7 cellular contexts compared by ENCODE assay signal in the genomic region with DNA sequence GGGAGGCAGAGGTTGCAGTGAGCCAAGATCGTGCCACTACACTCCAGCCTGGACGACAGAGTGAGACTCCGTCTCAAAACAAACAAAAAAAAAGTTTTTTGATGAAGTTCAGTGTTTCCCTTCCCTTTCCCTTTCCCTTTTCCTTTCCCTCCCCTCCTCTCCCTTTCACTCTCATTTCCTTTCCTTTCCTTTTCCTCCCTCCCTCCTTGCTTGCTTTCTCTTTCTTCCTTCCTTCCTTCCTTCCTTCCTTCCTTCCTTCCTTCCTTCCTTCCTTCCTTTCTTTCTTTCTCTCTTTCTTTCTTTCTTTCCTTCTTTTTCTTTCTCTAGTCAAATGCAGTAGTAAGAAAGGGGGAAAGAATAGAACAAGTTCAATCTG. TPM values are rescaled to one million over a fixed set of nuclear protein-coding genes. Genes with fewer than 3 reads are reported as not detected.
A peak's percentile ranks its signal among the peaks of the same experiment; 100 is the strongest.
DNase-seq lines count a peak whose midpoint lies in the region; ATAC-seq and TF ChIP-seq lines count a peak whose summit lies in the region.
"Not testable (repeated sequence)": the region's sequence is repeated elsewhere in the genome, so short reads cannot be mapped to it uniquely, and the experiment has no call there.

No MANE protein-coding gene starts in this region.

- peaks cover 0 to 20% (median 2%) of the 10 kb centered on the region in 3 donors for H3K36me3 Mint-ChIP-seq in CD8-positive, alpha-beta memory T cell
- peaks cover 15% of the 10 kb centered on the region for H3K36me3 Mint-ChIP-seq in activated CD4-positive, alpha-beta T cell treated with anti-CD3 and anti-CD28 coated beads for 36 hours (ENCODE audit: low read depth)
- not testable (repeated sequence) for H3K36me3 Mint-ChIP-seq in activated T-helper 17 cell treated with anti-CD3 and anti-CD28 coated beads, Interleukin-2, amount 50 U/mL, for 72 hours (ENCODE audit: low read depth); effector memory CD8-positive, alpha-beta T cell (ENCODE audit: insufficient read depth); natural killer cell treated with Interleukin-12 subunit alpha and Interleukin-12 subunit beta and Interleukin-15 and Interleukin-18, amount 100 ng/mL, for 72 hours
- H3K36me3 Mint-ChIP-seq in activated naive CD8-positive, alpha-beta T cell treated with anti-CD3 and anti-CD28 coated beads for 36 hours, result peaks cover 24% of the 10 kb centered on the region

- ATAC-seq in PC-3; activated CD4-positive, alpha-beta T cell treated with anti-CD3 and anti-CD28 coated beads for 36 hours; activated T-helper 17 cell treated with anti-CD3 and anti-CD28 coated beads, Interleukin-2, amount 50 U/mL, for 72 hours (replicated peaks); effector memory CD8-positive, alpha-beta T cell (replicated peaks); natural killer cell treated with Interleukin-12 subunit alpha and Interleukin-12 subunit beta and Interleukin-15 and Interleukin-18, amount 100 ng/mL, for 72 hours: not testable (repeated sequence)

- H3K27ac ChIP-seq in CD8-positive, alpha-beta memory T cell (ENCODE audit: low read depth, low read length), result not testable (repeated sequence)
- peak overlapping the region; percentile 12; the same call in 1 of the 2 replicates for H3K27ac ChIP-seq in PC-3 (ENCODE audit: low read length)

- not testable (repeated sequence) for H3K4me2 ChIP-seq in PC-3 (ENCODE audit: low read length)

- intact Hi-C loops in PC-3 (cut with micrococcal nuclease); activated CD4-positive, alpha-beta T cell treated with anti-CD3 and anti-CD28 coated beads for 36 hours (cut with DNase I, micrococcal nuclease): not testable (repeated sequence)

- not testable (repeated sequence) for BruUV-seq in PC-3 (replicated peaks; lab: Mats Ljungman, UMichigan)

- H3K9me3 ChIP-seq in CD8-positive, alpha-beta memory T cell (ENCODE audit: low read length); PC-3 (ENCODE audit: low read length): not testable (repeated sequence)

- TF ChIP-seq CTCF in PC-3 (conservative IDR thresholded peaks at IDR 0.05; ENCODE audit: low read depth, low read length), result not testable (repeated sequence)

- H3F3A ChIP-seq in PC-3 (ENCODE audit: low read length, unreplicated experiment), result not testable (repeated sequence)

- not testable (repeated sequence) for H3K27me3 Mint-ChIP-seq in CD8-positive, alpha-beta memory T cell; activated CD4-positive, alpha-beta T cell treated with anti-CD3 and anti-CD28 coated beads for 36 hours; activated T-helper 17 cell treated with anti-CD3 and anti-CD28 coated beads, Interleukin-2, amount 50 U/mL, for 72 hours; activated naive CD8-positive, alpha-beta T cell treated with anti-CD3 and anti-CD28 coated beads for 36 hours; effector memory CD8-positive, alpha-beta T cell; natural killer cell treated with Interleukin-12 subunit alpha and Interleukin-12 subunit beta and Interleukin-15 and Interleukin-18, amount 100 ng/mL, for 72 hours

- not testable (repeated sequence) for H2AFZ ChIP-seq in PC-3 (ENCODE audit: low read length)

- H3K4me3 Mint-ChIP-seq in CD8-positive, alpha-beta memory T cell, result peak overlapping the region in 3 of 7 donors; percentile 13 to 23 (median 20)
- H3K4me3 Mint-ChIP-seq in activated CD4-positive, alpha-beta T cell treated with anti-CD3 and anti-CD28 coated beads for 36 hours; activated naive CD8-positive, alpha-beta T cell treated with anti-CD3 and anti-CD28 coated beads for 36 hours: not testable (repeated sequence)
- peak overlapping the region; percentile 5 for H3K4me3 Mint-ChIP-seq in activated T-helper 17 cell treated with anti-CD3 and anti-CD28 coated beads, Interleukin-2, amount 50 U/mL, for 72 hours
- peak overlapping the region in 1 of 2 donors; percentile 72 for H3K4me3 Mint-ChIP-seq in effector memory CD8-positive, alpha-beta T cell
- H3K4me3 Mint-ChIP-seq in natural killer cell treated with Interleukin-12 subunit alpha and Interleukin-12 subunit beta and Interleukin-15 and Interleukin-18, amount 100 ng/mL, for 72 hours, result peak overlapping the region; percentile 81

- H3K27ac Mint-ChIP-seq in CD8-positive, alpha-beta memory T cell, result peak overlapping the region; percentile 3 to 95 (median 68)
- H3K27ac Mint-ChIP-seq in activated CD4-positive, alpha-beta T cell treated with anti-CD3 and anti-CD28 coated beads for 36 hours, result peak overlapping the region; percentile 45
- peak overlapping the region; percentile 78 for H3K27ac Mint-ChIP-seq in activated T-helper 17 cell treated with anti-CD3 and anti-CD28 coated beads, Interleukin-2, amount 50 U/mL, for 72 hours
- H3K27ac Mint-ChIP-seq in activated naive CD8-positive, alpha-beta T cell treated with anti-CD3 and anti-CD28 coated beads for 36 hours, result peak overlapping the region; percentile 83
- H3K27ac Mint-ChIP-seq in effector memory CD8-positive, alpha-beta T cell, result peak overlapping the region; percentile 61 to 98
- H3K27ac Mint-ChIP-seq in natural killer cell treated with Interleukin-12 subunit alpha and Interleukin-12 subunit beta and Interleukin-15 and Interleukin-18, amount 100 ng/mL, for 72 hours, result peak overlapping the region; percentile 88 to 91

- H3K79me2 ChIP-seq in PC-3 (ENCODE audit: low read length), result not testable (repeated sequence)

- H3K4me3 ChIP-seq in CD8-positive, alpha-beta memory T cell (ENCODE audit: low read length); PC-3 (ENCODE audit: low read length): not testable (repeated sequence)

- H3K9ac ChIP-seq in PC-3 (ENCODE audit: low read length), result not testable (repeated sequence)

- peaks cover 56 to 82% (median 68%) of the 10 kb centered on the region in 3 donors for H3K4me1 Mint-ChIP-seq in CD8-positive, alpha-beta memory T cell
- H3K4me1 Mint-ChIP-seq in activated CD4-positive, alpha-beta T cell treated with anti-CD3 and anti-CD28 coated beads for 36 hours, result peaks cover 67% of the 10 kb centered on the region
- peaks cover 28% of the 10 kb centered on the region for H3K4me1 Mint-ChIP-seq in activated T-helper 17 cell treated with anti-CD3 and anti-CD28 coated beads, Interleukin-2, amount 50 U/mL, for 72 hours
- peaks cover 60% of the 10 kb centered on the region for H3K4me1 Mint-ChIP-seq in activated naive CD8-positive, alpha-beta T cell treated with anti-CD3 and anti-CD28 coated beads for 36 hours
- peaks cover 36 to 66% of the 10 kb centered on the region in 2 donors for H3K4me1 Mint-ChIP-seq in effector memory CD8-positive, alpha-beta T cell (ENCODE audit: low read depth in 2 of 2)
- H3K4me1 Mint-ChIP-seq in natural killer cell treated with Interleukin-12 subunit alpha and Interleukin-12 subunit beta and Interleukin-15 and Interleukin-18, amount 100 ng/mL, for 72 hours (ENCODE audit: low read depth in 2 of 2), result peaks cover 28 to 52% of the 10 kb centered on the region in 2 donors

- CTCF ChIA-PET in CD8-positive, alpha-beta memory T cell (lab: Charles Lee), result interaction anchor here (0.9 to 1.0 kb wide), 2 partner anchors 29 to 32 kb away, joined by 3 read pairs; no protein-coding TSS in a partner anchor
- CTCF ChIA-PET in PC-3 (lab: Charles Lee), result not testable (repeated sequence)
- CTCF ChIA-PET in activated CD4-positive, alpha-beta T cell treated with anti-CD3 and anti-CD28 coated beads for 36 hours (lab: Charles Lee), result interaction anchor here (1.0 to 1.7 kb wide), 2 partner anchors 10 to 33 kb away, joined by 3 to 8 read pairs; no protein-coding TSS in a partner anchor

- not testable (repeated sequence) for H4K20me1 ChIP-seq in PC-3 (ENCODE audit: low read length)

- H3K36me3 ChIP-seq in CD8-positive, alpha-beta memory T cell (ENCODE audit: insufficient read depth, low read length); PC-3 (ENCODE audit: low read depth, low read length): not testable (repeated sequence)

- peaks cover 34% of the 10 kb centered on the region for H3K4me1 ChIP-seq in CD8-positive, alpha-beta memory T cell (ENCODE audit: insufficient read depth, low read length)
- not testable (repeated sequence) for H3K4me1 ChIP-seq in PC-3 (ENCODE audit: insufficient read depth, low read length)

- POLR2A ChIA-PET in CD8-positive, alpha-beta memory T cell (lab: Charles Lee), result interaction anchor here (0.6 to 0.7 kb wide), 2 partner anchors 18 to 63 kb away, joined by 3 to 6 read pairs; no protein-coding TSS in a partner anchor
- POLR2A ChIA-PET in PC-3 (lab: Charles Lee; ENCODE audit: unreplicated experiment); activated CD4-positive, alpha-beta T cell treated with anti-CD3 and anti-CD28 coated beads for 36 hours (lab: Charles Lee): not testable (repeated sequence)

- not testable (repeated sequence) for DNase-seq in CD8-positive, alpha-beta memory T cell; PC-3; activated CD4-positive, alpha-beta T cell treated with anti-CD3 and anti-CD28 coated beads for 36 hours; activated naive CD8-positive, alpha-beta T cell treated with anti-CD3 and anti-CD28 coated beads for 36 hours; effector memory CD8-positive, alpha-beta T cell; natural killer cell treated with Interleukin-12 subunit alpha and Interleukin-12 subunit beta and Interleukin-15 and Interleukin-18, amount 100 ng/mL, for 72 hours (ENCODE audit: low spot score)

- H3K9me2 ChIP-seq in PC-3 (replicated peaks; ENCODE audit: low read length), result not testable (repeated sequence)

- H3K9me3 Mint-ChIP-seq in CD8-positive, alpha-beta memory T cell; activated CD4-positive, alpha-beta T cell treated with anti-CD3 and anti-CD28 coated beads for 36 hours (ENCODE audit: low read depth); activated T-helper 17 cell treated with anti-CD3 and anti-CD28 coated beads, Interleukin-2, amount 50 U/mL, for 72 hours; activated naive CD8-positive, alpha-beta T cell treated with anti-CD3 and anti-CD28 coated beads for 36 hours; effector memory CD8-positive, alpha-beta T cell; natural killer cell treated with Interleukin-12 subunit alpha and Interleukin-12 subunit beta and Interleukin-15 and Interleukin-18, amount 100 ng/mL, for 72 hours: not testable (repeated sequence)

- not testable (repeated sequence) for H3K27me3 ChIP-seq in CD8-positive, alpha-beta memory T cell (ENCODE audit: insufficient read depth, low read length, poor library complexity, severe bottlenecking); PC-3 (ENCODE audit: low read length)

RNA-seq across cellular contexts. Expression of gene PITPNC1, which starts 31.4 kb away (rescaled TPM):
- total RNA-seq in CD8-positive, alpha-beta memory T cell, result 10 to 100 TPM; 43.1 to 45.1 TPM
- polyA plus RNA-seq in CD8-positive, alpha-beta memory T cell, result 163 TPM
- 23.1 and 25.4 TPM in 2 replicates for total RNA-seq in PC-3 (2014; rRNA removed)
- 10 to 100 TPM; 41.6 to 56.3 TPM for total RNA-seq in activated CD4-positive, alpha-beta T cell treated with anti-CD3 and anti-CD28 coated beads for 36 hours
- 10 to 100 TPM; 43.0 to 45.4 TPM for total RNA-seq in activated T-helper 17 cell treated with anti-CD3 and anti-CD28 coated beads, Interleukin-2, amount 50 U/mL, for 72 hours
- 10 to 100 TPM; 50.1 to 51.1 TPM for total RNA-seq in activated naive CD8-positive, alpha-beta T cell treated with anti-CD3 and anti-CD28 coated beads for 36 hours
- 10 to 100 TPM; 73.9 to 81.9 TPM for total RNA-seq in natural killer cell treated with Interleukin-12 subunit alpha and Interleukin-12 subunit beta and Interleukin-15 and Interleukin-18, amount 100 ng/mL, for 72 hours

RNA-seq across cellular contexts. Expression of gene PSMD12, which starts 42.1 kb away (rescaled TPM):
- 10 to 100 TPM; 91.1 to 94.2 TPM for total RNA-seq in CD8-positive, alpha-beta memory T cell
- polyA plus RNA-seq in CD8-positive, alpha-beta memory T cell, result 40.2 TPM
- total RNA-seq in PC-3 (2014; rRNA removed), result 60.0 and 68.8 TPM in 2 replicates
- total RNA-seq in activated CD4-positive, alpha-beta T cell treated with anti-CD3 and anti-CD28 coated beads for 36 hours, result 100 to 1,000 TPM; 100 to 101 TPM
- 100 to 1,000 TPM in 1 of 2 donors, 10 to 100 TPM in 1; 83.0 to 112 TPM for total RNA-seq in activated T-helper 17 cell treated with anti-CD3 and anti-CD28 coated beads, Interleukin-2, amount 50 U/mL, for 72 hours
- 100 to 1,000 TPM; 105 to 110 TPM for total RNA-seq in activated naive CD8-positive, alpha-beta T cell treated with anti-CD3 and anti-CD28 coated beads for 36 hours
- total RNA-seq in natural killer cell treated with Interleukin-12 subunit alpha and Interleukin-12 subunit beta and Interleukin-15 and Interleukin-18, amount 100 ng/mL, for 72 hours, result 10 to 100 TPM; 87.3 to 90.5 TPM
